ENCODE assay signal across 9 cellular contexts in genomic region chr1:241998412-241998921, GRCh38. TPM values are rescaled to one million over a fixed set of nuclear protein-coding genes. Genes with fewer than 3 reads are reported as not detected.
DNase-seq lines count a peak whose midpoint lies in the region; ATAC-seq, FAIRE-seq and TF ChIP-seq lines count a peak whose summit lies in the region.
"Had no signal": no experiment of that assay in that cellular context is flagged by ENCODE, and none has a peak within 500 bp of the region (broad histone marks: within the 10 kb centered on the region; RNA-seq: fewer than 3 reads in every experiment).

No MANE protein-coding gene starts in this region.

- no peaks in the 10 kb centered on the region for H3K36me3 Mint-ChIP-seq in GM23338 (ENCODE audit: low read depth)

- H3K9me3 ChIP-seq in MG63 (no peaks in the 10 kb centered on the region), HepG2 (ENCODE audit: low read length) (no peaks in the 10 kb centered on the region), Karpas-422 (ENCODE audit: low read length) (no peaks in the 10 kb centered on the region)

- peak; percentile 18 for FAIRE-seq in HepG2 (lab: Jason Lieb, UNC)
- FAIRE-seq: colon had no signal

- H4K20me1 ChIP-seq in GM23338 (replicated peaks; ENCODE audit: insufficient read depth) = no peaks in the 10 kb centered on the region
- H4K20me1 ChIP-seq in HepG2 (ENCODE audit: insufficient read depth, low read length) = no peaks in the 10 kb centered on the region
- no peaks in the 10 kb centered on the region for H4K20me1 ChIP-seq in Karpas-422 (ENCODE audit: insufficient read depth, low read depth, low read length)

- H3K4me1 ChIP-seq in GM23338 (ENCODE audit: insufficient read depth) = peaks cover 11% of the 10 kb centered on the region
- H3K4me1 ChIP-seq in HepG2 (ENCODE audit: insufficient read depth, low read length) = no peaks in the 10 kb centered on the region
- peaks cover 4% of the 10 kb centered on the region for H3K4me1 ChIP-seq in Karpas-422 (ENCODE audit: low read length)

- H3K9ac ChIP-seq in HepG2 (ENCODE audit: insufficient read depth, low read depth, low read length) (no peak overlapping the region), Karpas-422 (ENCODE audit: low read length) (no peak overlapping the region)

- H3K4me3 Mint-ChIP-seq in GM23338 = peak overlapping the region; percentile 78

- TF ChIP-seq CTCF in GM23338 (conservative IDR thresholded peaks at IDR 0.05; ENCODE audit: low read depth in 2 of 2) (peak; percentile 80 to 98), HepG2 (CRISPR knock-in tag; IDR thresholded peaks at IDR 0.05) (peak; percentile 72)

- peaks cover 16% of the 10 kb centered on the region for H3K4me1 Mint-ChIP-seq in GM23338

- no peaks in the 10 kb centered on the region for H3K36me3 ChIP-seq in GM23338 (ENCODE audit: insufficient read depth)
- no peaks in the 10 kb centered on the region for H3K36me3 ChIP-seq in MG63
- H3K36me3 ChIP-seq in HepG2 (replicated peaks in 1 of 2; ENCODE audit: control insufficient read depth in 1 of 2, insufficient read depth in 2 of 2, low read length in 2 of 2) = no peaks in the 10 kb centered on the region
- no peaks in the 10 kb centered on the region for H3K36me3 ChIP-seq in Karpas-422 (ENCODE audit: insufficient read depth, low read length)

- no peak for TF ChIP-seq RAD21 in HepG2 (CRISPR knock-in tag; IDR thresholded peaks at IDR 0.05)

- DNase-seq in EL = peak; percentile 88
- DNase-seq in GM23338 (ENCODE audit: low spot score) = peak; percentile 87
- peak; percentile 94 for DNase-seq in MG63
- DNase-seq in activated CD4-positive, alpha-beta T cell treated with anti-CD3 and anti-CD28 coated beads for 4 hours = peak; percentile 23 to 27
- DNase-seq in dedifferentiated amniotic fluid mesenchymal stem cell (ENCODE audit: extremely low spot score) = peak; percentile 69
- peak; percentile 23 for DNase-seq in HepG2 (ENCODE audit: low spot score)
- peak; percentile 56 for DNase-seq in stimulated activated CD4-positive, alpha-beta T cell treated with anti-CD3 and anti-CD28 coated beads, Interleukin-4, amount 100 ng/mL, for 1 hour
- DNase-seq in Karpas-422 = no peak

- 32% methylated on average over 18 of the region's 20 CpGs for WGBS in HepG2 (ENCODE audit: low lambda C conversion rate)

- H3K9me2 ChIP-seq in GM23338 (ENCODE audit: insufficient read depth) = no peaks in the 10 kb centered on the region
- H3K9me2 ChIP-seq in Karpas-422 (replicated peaks; ENCODE audit: insufficient read depth, low read length) = no peaks in the 10 kb centered on the region

- H3K79me2 ChIP-seq in GM23338 (replicated peaks; ENCODE audit: insufficient read depth) (no peaks in the 10 kb centered on the region), HepG2 (ENCODE audit: insufficient read depth, low read length) (no peaks in the 10 kb centered on the region), Karpas-422 (ENCODE audit: low read length) (no peaks in the 10 kb centered on the region)

- no TSS peak for BruUV-seq in HepG2 (replicated peaks; lab: Mats Ljungman, UMichigan)

- CTCF ChIA-PET in HepG2 (lab: Yijun Ruan, JAX; ENCODE audit: low intra/inter-chr PET ratio, low total read pairs) = interaction anchor here (2.4 kb wide), 1 partner anchor 102 kb away, joined by 23 read pairs; no protein-coding TSS in a partner anchor

- peak overlapping the region; percentile 80 for H3K4me2 ChIP-seq in GM23338
- H3K4me2 ChIP-seq in HepG2 (ENCODE audit: low read depth, low read length) = peak overlapping the region; percentile 56
- H3K4me2 ChIP-seq in Karpas-422 (ENCODE audit: low read depth, low read length, poor library complexity, severe bottlenecking) = no peak overlapping the region

- ATAC-seq in GM23338 (peak; percentile 95), HepG2 (peak; percentile 93)

- in situ Hi-C loops in HepG2 (cut with HindIII; ENCODE audit: extremely low pct_ligation_motif_present, low pct_unique_long_range_greater_than_20kb) = loop anchor here (25.0 kb wide), 1 partner anchor 461 kb away; the partner anchor contains the start of gene KMO

- no peaks in the 10 kb centered on the region for H3F3A ChIP-seq in GM23338 (replicated peaks; ENCODE audit: low read depth)

- H3K27me3 ChIP-seq in GM23338 (ENCODE audit: insufficient read depth) (no peaks in the 10 kb centered on the region), MG63 (no peaks in the 10 kb centered on the region), HepG2 (ENCODE audit: control insufficient read depth in 1 of 2, insufficient read depth in 2 of 2, low read length in 2 of 2) (peaks cover 0 to 8% of the 10 kb centered on the region in 2 experiments; a peak in 1 of 5 replicates), Karpas-422 (ENCODE audit: low read length) (no peaks in the 10 kb centered on the region)

- H3K9me3 Mint-ChIP-seq in GM23338 = no peaks in the 10 kb centered on the region; the same call in 2 of the 3 replicates

- H3K27ac Mint-ChIP-seq in GM23338 = no peak overlapping the region

- H3K27me3 Mint-ChIP-seq in GM23338 (ENCODE audit: insufficient read depth, low read depth, poor library complexity) = peaks cover 7% of the 10 kb centered on the region

- peak overlapping the region; percentile 92 for H2AFZ ChIP-seq in GM23338
- no peak overlapping the region for H2AFZ ChIP-seq in HepG2 (ENCODE audit: low read length)
- no peak overlapping the region for H2AFZ ChIP-seq in Karpas-422 (ENCODE audit: low read length)

- H3K4me3 ChIP-seq in GM23338 (peak overlapping the region; percentile 64), MG63 (peak overlapping the region; percentile 21), HepG2 (replicated peaks in 1 of 3; ENCODE audit: insufficient read depth in 1 of 3, low read depth in 2 of 3, low read length in 3 of 3) (peak overlapping the region in 2 of 3 experiments; percentile 24 to 53; a peak in 3 of 6 replicates), Karpas-422 (ENCODE audit: low read length) (no peak overlapping the region)

- TF ChIP-seq POLR2A in HepG2 (IDR thresholded peaks at IDR 0.05; ENCODE audit: insufficient read depth in 1 of 2, low read depth in 2 of 2, low read length in 2 of 2) = no peak

- TF ChIP-seq EP300 in HepG2 (IDR thresholded peaks at IDR 0.05; ENCODE audit: low read depth in 2 of 2, low read length in 2 of 2) (no peak), HepG2 (CRISPR knock-in tag; IDR thresholded peaks at IDR 0.05; ENCODE audit: borderline replicate concordance) (no peak)

- intact Hi-C loops in HepG2 (cut with micrococcal nuclease; ENCODE audit: unreplicated experiment) = loop anchor here (1.0 kb wide), 2 partner anchors 383 to 467 kb away; no protein-coding TSS in a partner anchor

- H3K27ac ChIP-seq in GM23338 (ENCODE audit: low read depth) = no peak overlapping the region
- H3K27ac ChIP-seq in HepG2 (ENCODE audit: extremely low read length, insufficient read depth, low read length) = no peak overlapping the region
- no peak overlapping the region for H3K27ac ChIP-seq in Karpas-422 (ENCODE audit: low read length)

- POLR2A ChIA-PET in HepG2 (lab: Yijun Ruan, JAX) = no interaction called here

RNA-seq across cellular contexts. Expression of gene MAP1LC3C, which starts 0.4 kb away (rescaled TPM):
- total RNA-seq in GM23338 (2014; rRNA removed; shearing (Covaris generic)) = 1.1 and 1.7 TPM in 2 replicates
- polyA plus RNA-seq in GM23338 (2016; fragmentation: Nextera tagmentation; extraction: Ambion mirVana) = 0.61 and 1.2 TPM in 2 replicates
- total RNA-seq in MG63 (2014; rRNA removed; shearing (Covaris generic); ENCODE audit: low replicate concordance) = 2.2 and 3.3 TPM in 2 replicates
- not detected in 2 replicates for total RNA-seq in HepG2 (2016; rRNA removed; fragmentation: Illumina TruSeq; extraction: Trizol)
- total RNA-seq in HepG2 (2016; cell fraction: cytosol; rRNA removed; fragmentation: Illumina TruSeq; extraction: Trizol; ENCODE audit: low read depth) = not detected in 2 replicates
- total RNA-seq in HepG2 (2016; cell fraction: insoluble cytoplasmic fraction; rRNA removed; fragmentation: Illumina TruSeq; extraction: Trizol) = not detected in 2 replicates
- not detected in 2 replicates for total RNA-seq in HepG2 (2016; cell fraction: membrane; rRNA removed; fragmentation: Illumina TruSeq; extraction: Trizol)
- not detected in 2 replicates for total RNA-seq in HepG2 (2016; cell fraction: nucleus; rRNA removed; fragmentation: Illumina TruSeq; extraction: Trizol)
- polyA plus RNA-seq in HepG2 (2011; rRNA removed) = not detected in 2 replicates
- not detected in 2 replicates for polyA plus RNA-seq in HepG2 (2011; cell fraction: cytosol; rRNA removed)
- not detected in 2 replicates for polyA plus RNA-seq in HepG2 (2011; cell fraction: nucleus; rRNA removed)
- polyA plus RNA-seq in HepG2 (2012) = not detected in 2 replicates
- not detected in 2 replicates for polyA plus RNA-seq in HepG2 (2016; cell fraction: cytosol; fragmentation: Illumina TruSeq; extraction: Trizol; ENCODE audit: low read depth)
- not detected in 2 replicates for polyA plus RNA-seq in HepG2 (2016; cell fraction: insoluble cytoplasmic fraction; fragmentation: Illumina TruSeq; extraction: Trizol; ENCODE audit: low read depth)
- not detected in 2 replicates for polyA plus RNA-seq in HepG2 (2016; cell fraction: membrane; fragmentation: Illumina TruSeq; extraction: Trizol; ENCODE audit: low read depth)
- polyA plus RNA-seq in HepG2 (2016; cell fraction: nucleus; fragmentation: Illumina TruSeq; extraction: Trizol; ENCODE audit: insufficient read depth, low read depth) = not detected in 2 replicates
- not detected in 2 replicates for polyA minus RNA-seq in HepG2 (2011; rRNA and poly(A)+ RNA removed; ENCODE audit: low replicate concordance)
- polyA minus RNA-seq in HepG2 (2011; cell fraction: cytosol; rRNA and poly(A)+ RNA removed) = not detected in 2 replicates
- not detected in 2 replicates for polyA minus RNA-seq in HepG2 (2011; cell fraction: nucleus; rRNA and poly(A)+ RNA removed)
- 0.67 and 2.2 TPM in 2 replicates for total RNA-seq in Karpas-422 (2014; rRNA removed; shearing (Covaris generic); ENCODE audit: low replicate concordance)

RNA-seq across cellular contexts. Expression of gene BECN2, which starts 40.9 kb away (rescaled TPM):
- not detected in 2 replicates for total RNA-seq in GM23338 (2014; rRNA removed; shearing (Covaris generic))
- not detected in 2 replicates for polyA plus RNA-seq in GM23338 (2016; fragmentation: Nextera tagmentation; extraction: Ambion mirVana)
- total RNA-seq in MG63 (2014; rRNA removed; shearing (Covaris generic); ENCODE audit: low replicate concordance) = not detected in 2 replicates
- not detected in 2 replicates for total RNA-seq in HepG2 (2016; rRNA removed; fragmentation: Illumina TruSeq; extraction: Trizol)
- not detected in 2 replicates for total RNA-seq in HepG2 (2016; cell fraction: cytosol; rRNA removed; fragmentation: Illumina TruSeq; extraction: Trizol; ENCODE audit: low read depth)
- total RNA-seq in HepG2 (2016; cell fraction: insoluble cytoplasmic fraction; rRNA removed; fragmentation: Illumina TruSeq; extraction: Trizol) = not detected in 2 replicates
- total RNA-seq in HepG2 (2016; cell fraction: membrane; rRNA removed; fragmentation: Illumina TruSeq; extraction: Trizol) = not detected in 2 replicates
- not detected in 2 replicates for total RNA-seq in HepG2 (2016; cell fraction: nucleus; rRNA removed; fragmentation: Illumina TruSeq; extraction: Trizol)
- polyA plus RNA-seq in HepG2 (2011; rRNA removed) = 0.07 TPM in 1 of 2 replicates, not detected in the other
- not detected in 2 replicates for polyA plus RNA-seq in HepG2 (2011; cell fraction: cytosol; rRNA removed)
- polyA plus RNA-seq in HepG2 (2011; cell fraction: nucleus; rRNA removed) = not detected in 2 replicates
- not detected in 2 replicates for polyA plus RNA-seq in HepG2 (2012)
- polyA plus RNA-seq in HepG2 (2016; cell fraction: cytosol; fragmentation: Illumina TruSeq; extraction: Trizol; ENCODE audit: low read depth) = not detected in 2 replicates
- polyA plus RNA-seq in HepG2 (2016; cell fraction: insoluble cytoplasmic fraction; fragmentation: Illumina TruSeq; extraction: Trizol; ENCODE audit: low read depth) = not detected in 2 replicates
- polyA plus RNA-seq in HepG2 (2016; cell fraction: membrane; fragmentation: Illumina TruSeq; extraction: Trizol; ENCODE audit: low read depth) = not detected in 2 replicates
- not detected in 2 replicates for polyA plus RNA-seq in HepG2 (2016; cell fraction: nucleus; fragmentation: Illumina TruSeq; extraction: Trizol; ENCODE audit: insufficient read depth, low read depth)
- 0.19 TPM in 1 of 2 replicates, not detected in the other for polyA minus RNA-seq in HepG2 (2011; rRNA and poly(A)+ RNA removed; ENCODE audit: low replicate concordance)
- not detected in 2 replicates for polyA minus RNA-seq in HepG2 (2011; cell fraction: cytosol; rRNA and poly(A)+ RNA removed)
- not detected in 2 replicates for polyA minus RNA-seq in HepG2 (2011; cell fraction: nucleus; rRNA and poly(A)+ RNA removed)
- not detected in 2 replicates for total RNA-seq in Karpas-422 (2014; rRNA removed; shearing (Covaris generic); ENCODE audit: low replicate concordance)
